ENCODE assay signal across 17 cellular contexts in the genomic region with DNA sequence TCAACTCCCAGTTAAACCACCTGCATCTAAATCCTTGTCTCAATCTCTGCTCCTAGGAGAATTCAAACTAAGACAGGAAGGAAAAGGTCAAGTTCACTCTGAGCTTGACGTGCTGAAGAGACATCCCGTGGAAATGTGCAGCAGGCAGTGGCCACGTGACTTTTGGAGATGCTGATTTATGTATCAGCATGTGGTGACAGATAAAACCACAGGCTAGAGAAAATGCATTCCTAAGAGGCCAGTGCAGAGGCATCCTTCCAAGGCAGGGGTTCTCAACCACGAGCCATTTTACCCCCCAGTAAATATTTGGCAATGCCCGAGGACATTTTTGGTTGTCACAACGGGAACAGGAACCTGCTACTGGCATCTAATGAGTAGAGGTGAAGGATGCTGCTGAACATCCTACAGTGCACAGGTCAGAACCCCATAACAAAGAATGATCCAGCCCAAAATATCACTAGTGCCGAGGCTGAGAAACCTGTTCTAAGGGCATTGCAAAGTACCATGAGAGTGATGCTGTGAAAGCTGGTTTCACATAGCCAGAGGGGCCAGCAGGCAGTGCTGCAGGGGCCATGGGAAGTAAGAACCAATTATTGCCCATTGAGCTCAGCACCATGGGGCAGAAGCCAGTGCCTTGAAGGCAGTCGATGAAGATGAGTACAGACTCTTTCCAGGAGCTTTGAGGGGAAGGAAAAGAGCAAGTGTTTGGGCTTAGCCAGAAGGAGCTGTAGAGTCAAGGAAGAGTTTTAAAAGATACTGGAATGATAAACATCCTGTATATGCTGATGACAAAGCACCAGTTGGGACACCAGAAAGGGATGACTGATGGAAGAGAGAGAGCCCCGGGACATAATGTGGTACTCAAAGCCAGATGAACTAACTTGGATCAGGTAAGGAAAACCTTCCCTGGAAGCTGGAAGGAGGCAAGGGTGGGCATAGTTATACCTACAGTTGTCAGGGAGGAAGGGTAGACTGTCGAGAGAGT.
DNase-seq lines count a peak whose midpoint lies in the region; ATAC-seq and TF ChIP-seq lines count a peak whose summit lies in the region.
"Had no signal": no experiment of that assay in that cellular context is flagged by ENCODE, and none has a peak within 500 bp of the region (broad histone marks: within the 10 kb centered on the region; RNA-seq: fewer than 3 reads in every experiment).

No MANE protein-coding gene starts in this region.

- peak overlapping the region; percentile 24 for H3K4me2 ChIP-seq in GM23248 (ENCODE audit: unreplicated experiment)

- H3K79me2 ChIP-seq in GM23248 (ENCODE audit: insufficient read depth): no peaks in the 10 kb centered on the region

- H3K4me3 Mint-ChIP-seq in activated CD8-positive, alpha-beta T cell treated with anti-CD3 and anti-CD28 coated beads, Interleukin-2, amount 10 ng/mL, durations not matched to agents 7 days and 5 days: no peak overlapping the region
- H3K4me3 Mint-ChIP-seq: activated CD4-positive, alpha-beta T cell treated with anti-CD3 and anti-CD28 coated beads, Interleukin-2, amount 10 ng/mL, durations not matched to agents 24 days and 14 days; brain; CD14-positive monocyte; stimulated activated memory B cell treated with anti-CD40 and anti-IgM and Interleukin-4, amounts not matched to agents 10 μg/mL and 1 μg/mL and 100 μg/mL, for 72 hours had no signal

- H3K9me2 ChIP-seq in GM23248 (ENCODE audit: insufficient read depth): no peaks in the 10 kb centered on the region

- H3K36me3 Mint-ChIP-seq in activated CD8-positive, alpha-beta T cell treated with anti-CD3 and anti-CD28 coated beads, Interleukin-2, amount 10 ng/mL, durations not matched to agents 7 days and 5 days (ENCODE audit: low read depth): peaks cover 3% of the 10 kb centered on the region
- H3K36me3 Mint-ChIP-seq: brain; stimulated activated memory B cell treated with anti-CD40 and anti-IgM and Interleukin-4, amounts not matched to agents 10 μg/mL and 1 μg/mL and 100 μg/mL, for 72 hours had no signal

- no peaks in the 10 kb centered on the region for H3K9me3 Mint-ChIP-seq in activated CD8-positive, alpha-beta T cell treated with anti-CD3 and anti-CD28 coated beads, Interleukin-2, amount 10 ng/mL, durations not matched to agents 7 days and 5 days (ENCODE audit: insufficient read depth)
- H3K9me3 Mint-ChIP-seq: activated CD4-positive, alpha-beta T cell treated with anti-CD3 and anti-CD28 coated beads, Interleukin-2, amount 10 ng/mL, durations not matched to agents 24 days and 14 days; brain; CD14-positive monocyte; stimulated activated memory B cell treated with anti-CD40 and anti-IgM and Interleukin-4, amounts not matched to agents 10 μg/mL and 1 μg/mL and 100 μg/mL, for 72 hours had no signal

- H3F3A ChIP-seq in GM23248 (ENCODE audit: insufficient read depth): 0 out of 2 replicates have a peak, but pooled peaks cover 5% of the 10 kb centered on the region

- H3K9me3 ChIP-seq in GM23248 (ENCODE audit: low read depth): no peaks in the 10 kb centered on the region
- H3K9me3 ChIP-seq: heart left ventricle, mucosa of descending colon had no signal

- no peak for ATAC-seq in activated CD8-positive, alpha-beta T cell treated with anti-CD3 and anti-CD28 coated beads, Interleukin-2, amount 10 ng/mL, durations not matched to agents 7 days and 5 days
- ATAC-seq in foreskin keratinocyte (peak; percentile 16), HG03025 (IDR thresholded peaks at IDR 0.05; ENCODE audit: low FRiP score, unreplicated experiment) (no peak), sciatic nerve (no peak), HG03571 (IDR thresholded peaks at IDR 0.05; ENCODE audit: unreplicated experiment) (no peak)
- ATAC-seq: HepG2; mucosa of descending colon; stimulated activated memory B cell treated with anti-CD40 and anti-IgM and Interleukin-4, amounts not matched to agents 10 μg/mL and 1 μg/mL and 100 μg/mL, for 72 hours had no signal

- H3K4me1 Mint-ChIP-seq in activated CD8-positive, alpha-beta T cell treated with anti-CD3 and anti-CD28 coated beads, Interleukin-2, amount 10 ng/mL, durations not matched to agents 7 days and 5 days (ENCODE audit: low read depth): peaks cover 15% of the 10 kb centered on the region
- H3K4me1 Mint-ChIP-seq: CD14-positive monocyte; stimulated activated memory B cell treated with anti-CD40 and anti-IgM and Interleukin-4, amounts not matched to agents 10 μg/mL and 1 μg/mL and 100 μg/mL, for 72 hours had no signal

- CTCF ChIA-PET in activated CD8-positive, alpha-beta T cell treated with anti-CD3 and anti-CD28 coated beads, Interleukin-2, amount 10 ng/mL, durations not matched to agents 7 days and 5 days (lab: Charles Lee): interaction anchor here (1.6 to 9.3 kb wide), 7 partner anchors 10 to 381 kb away, joined by 4 to 115 read pairs (median 25); a partner anchor contains a TSS

- H4K20me1 ChIP-seq in GM23248 (ENCODE audit: insufficient read depth): no peaks in the 10 kb centered on the region

- no peak overlapping the region for H3K27ac ChIP-seq in GM23248
- H3K27ac ChIP-seq in foreskin keratinocyte: no peak overlapping the region
- H3K27ac ChIP-seq: heart left ventricle had no signal

- H3K27me3 Mint-ChIP-seq in activated CD8-positive, alpha-beta T cell treated with anti-CD3 and anti-CD28 coated beads, Interleukin-2, amount 10 ng/mL, durations not matched to agents 7 days and 5 days (ENCODE audit: low read depth): no peaks in the 10 kb centered on the region
- H3K27me3 Mint-ChIP-seq: activated CD4-positive, alpha-beta T cell treated with anti-CD3 and anti-CD28 coated beads, Interleukin-2, amount 10 ng/mL, durations not matched to agents 24 days and 14 days; brain; stimulated activated memory B cell treated with anti-CD40 and anti-IgM and Interleukin-4, amounts not matched to agents 10 μg/mL and 1 μg/mL and 100 μg/mL, for 72 hours had no signal

- in situ Hi-C loops in GM23248 (cut with MboI): no loop called here

- no peaks in the 10 kb centered on the region for H3K27me3 ChIP-seq in GM23248 (replicated peaks; ENCODE audit: insufficient read depth)
- no peaks in the 10 kb centered on the region for H3K27me3 ChIP-seq in foreskin keratinocyte
- H3K27me3 ChIP-seq: heart left ventricle had no signal

- H3K27ac Mint-ChIP-seq in activated CD8-positive, alpha-beta T cell treated with anti-CD3 and anti-CD28 coated beads, Interleukin-2, amount 10 ng/mL, durations not matched to agents 7 days and 5 days: peak overlapping the region; percentile 17
- H3K27ac Mint-ChIP-seq: activated CD4-positive, alpha-beta T cell treated with anti-CD3 and anti-CD28 coated beads, Interleukin-2, amount 10 ng/mL, durations not matched to agents 24 days and 14 days; brain; stimulated activated memory B cell treated with anti-CD40 and anti-IgM and Interleukin-4, amounts not matched to agents 10 μg/mL and 1 μg/mL and 100 μg/mL, for 72 hours had no signal

- H3K36me3 ChIP-seq in GM23248 (ENCODE audit: low read depth): no peaks in the 10 kb centered on the region
- H3K36me3 ChIP-seq: heart left ventricle had no signal

- POLR2A ChIA-PET in activated CD8-positive, alpha-beta T cell treated with anti-CD3 and anti-CD28 coated beads, Interleukin-2, amount 10 ng/mL, durations not matched to agents 7 days and 5 days (lab: Charles Lee): interaction anchor here (0.8 kb wide), 1 partner anchor 105 kb away, joined by 3 read pairs; a partner anchor contains a TSS

- H3K9ac ChIP-seq in GM23248: no peak overlapping the region

- H2AFZ ChIP-seq in GM23248: no peak overlapping the region

- intact Hi-C loops in sciatic nerve (cut with DNase I): no loop called here

- H3K4me1 ChIP-seq in GM23248 (ENCODE audit: insufficient read depth): peaks cover 10% of the 10 kb centered on the region
- H3K4me1 ChIP-seq in foreskin keratinocyte: no peaks in the 10 kb centered on the region

- WGBS in GM23248 (ENCODE audit: low coverage in 1 of 2, low lambda C conversion rate in 2 of 2, missing lambda C conversion rate in 2 of 2), 2 experiments: 31 to 33% methylated on average over 10 of the region's 10 CpGs

- DNase-seq in A172 (ENCODE audit: low spot score) (peak; percentile 47), GM23248 (peak; percentile 39), foreskin keratinocyte (peak in 1 of 2 donors; percentile 56), sciatic nerve (ENCODE audit: low spot score) (no peak)
- no peak for DNase-seq in activated CD8-positive, alpha-beta T cell treated with anti-CD3 and anti-CD28 coated beads, Interleukin-2, amount 10 ng/mL, durations not matched to agents 7 days and 5 days
- DNase-seq in activated CD4-positive, alpha-beta T cell treated with anti-CD3 and anti-CD28 coated beads for 1 hour: no peak
- DNase-seq: activated CD4-positive, alpha-beta T cell treated with anti-CD3 and anti-CD28 coated beads, Interleukin-2, amount 10 ng/mL, durations not matched to agents 24 days and 14 days; heart left ventricle; mucosa of descending colon; NCI-H2171 treated with DMSO at 0.1 percent for 48 hours; SIG-M5 had no signal

- TF ChIP-seq CTCF in foreskin keratinocyte (conservative IDR thresholded peaks at IDR 0.05): no peak

- no peak overlapping the region for H3K4me3 ChIP-seq in GM23248
- H3K4me3 ChIP-seq: heart left ventricle, mucosa of descending colon had no signal

Comparison
In these comparisons a context has a peak if more than half of its experiments do, and no peak if none do; other contexts are left out.
1. DNase-seq: peak in A172 (single experiment) and GM23248 (single experiment); none in activated CD8-positive, alpha-beta T cell treated with anti-CD3 and anti-CD28 coated beads, Interleukin-2, amount 10 ng/mL, durations not matched to agents 7 days and 5 days (single experiment), sciatic nerve (single experiment) and activated CD4-positive, alpha-beta T cell treated with anti-CD3 and anti-CD28 coated beads for 1 hour (single experiment).